Comparison of ENCODE assay signal across 17 cellular contexts in genomic region chr16:87240211-87241134, GRCh38.
A peak's percentile ranks its signal among the peaks of the same experiment; 100 is the strongest.
DNase-seq lines count a peak whose midpoint lies in the region; ATAC-seq and TF ChIP-seq lines count a peak whose summit lies in the region.
"Had no signal": no experiment of that assay in that cellular context is flagged by ENCODE, and none has a peak within 500 bp of the region (broad histone marks: within the 10 kb centered on the region; RNA-seq: fewer than 3 reads in every experiment).

No MANE protein-coding gene starts in this region.

- H3K27ac Mint-ChIP-seq in MCF 10A (ENCODE audit: low read depth, unreplicated experiment): peak overlapping the region; percentile 24
- peak overlapping the region; percentile 76 for H3K27ac Mint-ChIP-seq in T-helper 2 cell treated with Interferon-gamma antibody and Interleukin-4, amounts not matched to agents 5 μg/mL and 100 μg/mL, for 36 hours
- H3K27ac Mint-ChIP-seq: dendritic cell treated with granulocyte-macrophage colony-stimulating factor and Interleukin-4, amounts not matched to agents 40 ng/mL and 50 ng/mL, for 4 days; stimulated activated effector memory CD8-positive, alpha-beta T cell treated with anti-CD3 and anti-CD28 coated beads, Interleukin-12 subunit alpha, Interleukin-12 subunit beta, amount 100 ng/mL, for 72 hours had no signal

- H3K27me3 ChIP-seq in breast epithelium (no peaks in the 10 kb centered on the region), foreskin keratinocyte (no peaks in the 10 kb centered on the region), HAP-1 (ENCODE audit: low read depth) (no peaks in the 10 kb centered on the region)

- peak; percentile 56 for DNase-seq in MCF 10A (ENCODE audit: unreplicated experiment)
- DNase-seq in breast epithelium (ENCODE audit: low spot score in 2 of 2): no peak
- peak; percentile 19 for DNase-seq in T-helper 2 cell treated with Interferon-gamma antibody and Interleukin-4, amounts not matched to agents 5 μg/mL and 100 μg/mL, for 36 hours (ENCODE audit: low spot score)
- DNase-seq in foreskin keratinocyte: peak; percentile 92 to 98
- no peak for DNase-seq in GM19240 (ENCODE audit: insufficient read length, low spot score)
- DNase-seq in HAP-1 (ENCODE audit: low spot score in 2 of 2): no peak
- no peak for DNase-seq in NCI-H187 treated with DMSO at 0.1 percent for 48 hours (lab: John Stamatoyannopoulos, UW)
- no peak for DNase-seq in GM10266 (ENCODE audit: extremely low spot score)
- DNase-seq: activated CD4-positive, alpha-beta T cell treated with anti-CD3 and anti-CD28 coated beads, Interleukin-2, amount 50 U/mL, for 1 hour; COR-L47; NCI-H1694 treated with DMSO at 0.1 percent for 48 hours; NCI-H526 treated with DMSO at 0.1 percent for 48 hours; sigmoid colon; upper lobe of right lung had no signal

- no peaks in the 10 kb centered on the region for H3K36me3 ChIP-seq in breast epithelium
- no peaks in the 10 kb centered on the region for H3K36me3 ChIP-seq in HAP-1 (replicated peaks)
- H3K36me3 ChIP-seq: sigmoid colon, upper lobe of right lung had no signal

- peak overlapping the region; percentile 21 for H3K4me3 Mint-ChIP-seq in MCF 10A (ENCODE audit: unreplicated experiment)
- peak overlapping the region; percentile 56 for H3K4me3 Mint-ChIP-seq in T-helper 2 cell treated with Interferon-gamma antibody and Interleukin-4, amounts not matched to agents 5 μg/mL and 100 μg/mL, for 36 hours
- H3K4me3 Mint-ChIP-seq: dendritic cell treated with granulocyte-macrophage colony-stimulating factor and Interleukin-4, amounts not matched to agents 40 ng/mL and 50 ng/mL, for 4 days; stimulated activated effector memory CD8-positive, alpha-beta T cell treated with anti-CD3 and anti-CD28 coated beads, Interleukin-12 subunit alpha, Interleukin-12 subunit beta, amount 100 ng/mL, for 72 hours had no signal

- H3K9me3 ChIP-seq in breast epithelium (no peaks in the 10 kb centered on the region), HAP-1 (no peaks in the 10 kb centered on the region)
- H3K9me3 ChIP-seq: sigmoid colon, upper lobe of right lung had no signal

- CTCF ChIA-PET in MCF 10A (lab: Yijun Ruan, JAX): interaction anchor here (0.5 to 0.7 kb wide), 4 partner anchors 17 to 673 kb away, joined by 3 read pairs; no protein-coding TSS in a partner anchor

- H3K4me1 ChIP-seq in breast epithelium (no peaks in the 10 kb centered on the region), foreskin keratinocyte (peaks cover 24% of the 10 kb centered on the region), HAP-1 (peaks cover 12% of the 10 kb centered on the region)
- H3K4me1 ChIP-seq: sigmoid colon, upper lobe of right lung had no signal

- no TSS peak for BruUV-seq in MCF 10A (replicated peaks; lab: Mats Ljungman, UMichigan)

- TF ChIP-seq CTCF in MCF 10A (IDR thresholded peaks at IDR 0.05; ENCODE audit: unreplicated experiment) (no peak), breast epithelium (IDR thresholded peaks at IDR 0.05) (no peak), foreskin keratinocyte (conservative IDR thresholded peaks at IDR 0.05) (no peak), GM10266 (IDR thresholded peaks at IDR 0.05; ENCODE audit: control insufficient read depth, insufficient read depth, low read depth, missing control alignments) (no peak)

- ATAC-seq in foreskin keratinocyte: peak; percentile 82
- ATAC-seq: stimulated activated effector memory CD8-positive, alpha-beta T cell treated with anti-CD3 and anti-CD28 coated beads, Interleukin-12 subunit alpha, Interleukin-12 subunit beta, amount 100 ng/mL, for 72 hours; upper lobe of right lung had no signal

- no peak overlapping the region for H3K4me3 ChIP-seq in breast epithelium
- no peak overlapping the region for H3K4me3 ChIP-seq in HAP-1
- H3K4me3 ChIP-seq: sigmoid colon, upper lobe of right lung had no signal

- no peak for TF ChIP-seq POLR2A in breast epithelium (IDR thresholded peaks at IDR 0.05)

- in situ Hi-C loops in HAP-1 (cut with MboI; ENCODE audit: low sequenced_read_pairs): no loop called here

- H3K9me3 Mint-ChIP-seq in MCF 10A (ENCODE audit: unreplicated experiment): no peaks in the 10 kb centered on the region
- H3K9me3 Mint-ChIP-seq in T-helper 2 cell treated with Interferon-gamma antibody and Interleukin-4, amounts not matched to agents 5 μg/mL and 100 μg/mL, for 36 hours: no peaks in the 10 kb centered on the region
- H3K9me3 Mint-ChIP-seq: dendritic cell treated with granulocyte-macrophage colony-stimulating factor and Interleukin-4, amounts not matched to agents 40 ng/mL and 50 ng/mL, for 4 days; stimulated activated effector memory CD8-positive, alpha-beta T cell treated with anti-CD3 and anti-CD28 coated beads, Interleukin-12 subunit alpha, Interleukin-12 subunit beta, amount 100 ng/mL, for 72 hours had no signal

- no peak overlapping the region for H3K27ac ChIP-seq in breast epithelium
- peak overlapping the region; percentile 77 for H3K27ac ChIP-seq in foreskin keratinocyte
- H3K27ac ChIP-seq: KMS-11, sigmoid colon, upper lobe of right lung had no signal

- POLR2A ChIA-PET in MCF 10A (lab: Yijun Ruan, JAX): interaction anchor here (1.1 to 2.9 kb wide), 4 partner anchors 16 to 33 kb away, joined by 3 to 16 read pairs (median 6); no protein-coding TSS in a partner anchor

- intact Hi-C loops in MCF 10A (cut with micrococcal nuclease): loop anchor here (1.0 kb wide), 1 partner anchor 29 kb away; no protein-coding TSS in a partner anchor
- intact Hi-C loops in breast epithelium (cut with DNase I; ENCODE audit: low total_unique reads): no loop called here

- H3K27me3 Mint-ChIP-seq in MCF 10A (ENCODE audit: insufficient read depth, unreplicated experiment): no peaks in the 10 kb centered on the region
- no peaks in the 10 kb centered on the region for H3K27me3 Mint-ChIP-seq in T-helper 2 cell treated with Interferon-gamma antibody and Interleukin-4, amounts not matched to agents 5 μg/mL and 100 μg/mL, for 36 hours (ENCODE audit: low read depth)

- peaks cover 19% of the 10 kb centered on the region for H3K4me1 Mint-ChIP-seq in MCF 10A (ENCODE audit: insufficient read depth, unreplicated experiment)
- peaks cover 57% of the 10 kb centered on the region for H3K4me1 Mint-ChIP-seq in T-helper 2 cell treated with Interferon-gamma antibody and Interleukin-4, amounts not matched to agents 5 μg/mL and 100 μg/mL, for 36 hours (ENCODE audit: low read depth)

- no peaks in the 10 kb centered on the region for H3K36me3 Mint-ChIP-seq in MCF 10A (ENCODE audit: insufficient read depth, unreplicated experiment)
- no peaks in the 10 kb centered on the region for H3K36me3 Mint-ChIP-seq in T-helper 2 cell treated with Interferon-gamma antibody and Interleukin-4, amounts not matched to agents 5 μg/mL and 100 μg/mL, for 36 hours (ENCODE audit: low read depth)
- H3K36me3 Mint-ChIP-seq: stimulated activated effector memory CD8-positive, alpha-beta T cell treated with anti-CD3 and anti-CD28 coated beads, Interleukin-12 subunit alpha, Interleukin-12 subunit beta, amount 100 ng/mL, for 72 hours had no signal

Comparison
In these comparisons a context has a peak if more than half of its experiments do, and no peak if none do; other contexts are left out.
1. DNase-seq: peak in MCF 10A (single experiment), T-helper 2 cell treated with Interferon-gamma antibody and Interleukin-4, amounts not matched to agents 5 μg/mL and 100 μg/mL, for 36 hours (single experiment) and foreskin keratinocyte (2 of 2); none in breast epithelium (0 of 2), GM19240 (single experiment), HAP-1 (0 of 2), NCI-H187 treated with DMSO at 0.1 percent for 48 hours (single experiment) and GM10266 (single experiment).